Comparison of ENCODE assay signal across 8 cellular contexts in the genomic region with DNA sequence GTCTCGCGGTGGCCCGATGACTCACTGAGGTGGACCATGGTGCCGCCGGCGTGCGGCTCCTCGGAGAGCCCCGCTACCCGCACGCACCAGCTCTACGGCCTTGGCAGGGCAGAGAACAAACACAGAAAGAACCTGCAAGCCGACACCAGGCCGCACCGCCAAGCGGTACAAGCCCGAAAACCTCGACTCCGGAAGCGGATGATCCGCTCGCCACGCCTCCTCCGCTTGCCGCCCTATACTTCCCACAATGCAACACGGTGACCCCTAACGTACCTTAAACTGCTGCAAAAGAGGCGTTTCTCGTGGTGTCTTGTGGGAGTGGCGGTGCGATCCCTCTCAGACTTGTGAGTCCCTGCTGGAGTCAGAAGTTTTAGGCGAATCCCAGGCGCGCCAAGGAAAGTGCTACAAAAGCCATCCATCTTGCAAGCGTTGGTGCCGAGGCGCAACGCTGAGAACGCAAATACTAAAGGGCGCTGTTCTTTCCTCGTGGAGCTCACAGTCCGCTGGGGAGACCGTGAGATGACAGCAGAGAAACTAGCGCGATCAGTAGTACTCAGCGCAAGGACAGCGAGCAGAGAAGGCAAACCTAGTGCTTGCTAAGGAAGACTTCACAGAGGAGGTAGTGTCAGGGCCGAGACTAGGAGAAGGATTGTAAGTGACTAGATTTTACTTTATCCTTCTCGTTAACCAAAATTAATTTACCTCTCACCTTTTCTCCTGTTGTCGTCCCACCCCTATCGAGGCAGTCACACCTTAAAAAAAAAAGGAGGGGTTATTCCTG. TPM values are rescaled to one million over a fixed set of nuclear protein-coding genes. Genes with fewer than 3 reads are reported as not detected.
DNase-seq lines count a peak whose midpoint lies in the region; ATAC-seq and TF ChIP-seq lines count a peak whose summit lies in the region.

A gene (minus strand): TSS at position 200 of the 781 bp plus-strand sequence. CDS start 162 bp downstream, at position 38.

- H3K27me3 ChIP-seq in RWPE2 (ENCODE audit: insufficient read depth, poor library complexity, severe bottlenecking), result no peaks in the 10 kb centered on the region

- H3K4me1 Mint-ChIP-seq in activated T-helper 2 cell treated with anti-CD3 and anti-CD28 coated beads, Interferon-gamma antibody, Interleukin-2, Interleukin-4, amounts not matched to agents 10 μg/mL and 5 μg/mL and 100 μg/mL, durations not matched to agents 14 hours and 24 hours and 36 hours (ENCODE audit: low read depth), result peaks cover 29% of the 10 kb centered on the region
- peaks cover 27 to 36% of the 10 kb centered on the region in 2 donors for H3K4me1 Mint-ChIP-seq in natural killer cell

- no peaks in the 10 kb centered on the region for H3K9me3 ChIP-seq in RWPE2 (ENCODE audit: severe bottlenecking)

- H3K27me3 Mint-ChIP-seq in activated T-helper 2 cell treated with anti-CD3 and anti-CD28 coated beads, Interferon-gamma antibody, Interleukin-2, Interleukin-4, amounts not matched to agents 10 μg/mL and 5 μg/mL and 100 μg/mL, durations not matched to agents 14 hours and 24 hours and 36 hours (ENCODE audit: low read depth), result no peaks in the 10 kb centered on the region
- H3K27me3 Mint-ChIP-seq in natural killer cell (ENCODE audit: low read depth in 2 of 2), result no peaks in the 10 kb centered on the region

- ATAC-seq in RWPE2 (ENCODE audit: low read depth), result peak; percentile 84
- ATAC-seq in natural killer cell, result peak; percentile 89 to 98 (median 93)

- no peak for TF ChIP-seq CTCF in RWPE2 (IDR thresholded peaks at IDR 0.05; ENCODE audit: poor library complexity, severe bottlenecking)
- no peak for TF ChIP-seq CTCF in natural killer cell (IDR thresholded peaks at IDR 0.05)

- no peaks in the 10 kb centered on the region for H3K9me3 Mint-ChIP-seq in activated T-helper 2 cell treated with anti-CD3 and anti-CD28 coated beads, Interferon-gamma antibody, Interleukin-2, Interleukin-4, amounts not matched to agents 10 μg/mL and 5 μg/mL and 100 μg/mL, durations not matched to agents 14 hours and 24 hours and 36 hours
- H3K9me3 Mint-ChIP-seq in natural killer cell, result no peaks in the 10 kb centered on the region

- peaks cover 10% of the 10 kb centered on the region for H3K4me1 ChIP-seq in RWPE2 (ENCODE audit: insufficient read depth, poor library complexity, severe bottlenecking)

- DNase-seq in Daoy (ENCODE audit: low read depth) (peak; percentile 96), GOT3 (lab: John Stamatoyannopoulos, UW) (peak; percentile 74), LoVo (ENCODE audit: low spot score) (peak; percentile 96), RWPE2 (ENCODE audit: low spot score) (peak; percentile 93), fibroblast of peridontal ligament (ENCODE audit: extremely low read depth) (peak; percentile 96), natural killer cell (peak; percentile 90)
- peak; percentile 92 for DNase-seq in activated T-helper 2 cell treated with anti-CD3 and anti-CD28 coated beads, Interferon-gamma antibody, Interleukin-2, Interleukin-4, amounts not matched to agents 10 μg/mL and 5 μg/mL and 100 μg/mL, durations not matched to agents 14 hours and 24 hours and 36 hours (ENCODE audit: low spot score)
- DNase-seq in stimulated activated naive CD4-positive, alpha-beta T cell treated with Interleukin-2 at 50 U/mL for 16 hours (lab: John Stamatoyannopoulos, UW), result peak; percentile 91

- intact Hi-C loops in activated T-helper 2 cell treated with anti-CD3 and anti-CD28 coated beads, Interferon-gamma antibody, Interleukin-2, Interleukin-4, amounts not matched to agents 10 μg/mL and 5 μg/mL and 100 μg/mL, durations not matched to agents 14 hours and 24 hours and 36 hours (cut with micrococcal nuclease), result loop anchor here (2.0 to 5.0 kb wide), 3 partner anchors 84 to 242 kb away; a partner anchor contains a TSS
- intact Hi-C loops in natural killer cell (cut with micrococcal nuclease), result loop anchor here (2.0 kb wide), 1 partner anchor 156 kb away; a partner anchor contains a TSS

- peaks cover 43% of the 10 kb centered on the region for H3K36me3 Mint-ChIP-seq in activated T-helper 2 cell treated with anti-CD3 and anti-CD28 coated beads, Interferon-gamma antibody, Interleukin-2, Interleukin-4, amounts not matched to agents 10 μg/mL and 5 μg/mL and 100 μg/mL, durations not matched to agents 14 hours and 24 hours and 36 hours (ENCODE audit: low read depth)
- no peaks in the 10 kb centered on the region for H3K36me3 Mint-ChIP-seq in natural killer cell

- H3K4me3 ChIP-seq in RWPE2 (ENCODE audit: severe bottlenecking), result peak within 1 kb of the TSS; percentile 84

- H3K27ac ChIP-seq in RWPE2 (ENCODE audit: poor library complexity, severe bottlenecking), result peak within 1 kb of the TSS; percentile 77

- H3K4me3 Mint-ChIP-seq in activated T-helper 2 cell treated with anti-CD3 and anti-CD28 coated beads, Interferon-gamma antibody, Interleukin-2, Interleukin-4, amounts not matched to agents 10 μg/mL and 5 μg/mL and 100 μg/mL, durations not matched to agents 14 hours and 24 hours and 36 hours (ENCODE audit: low read depth), result peak within 1 kb of the TSS; percentile 98
- peak within 1 kb of the TSS; percentile 97 for H3K4me3 Mint-ChIP-seq in natural killer cell

- peak within 1 kb of the TSS; percentile 91 for H3K27ac Mint-ChIP-seq in activated T-helper 2 cell treated with anti-CD3 and anti-CD28 coated beads, Interferon-gamma antibody, Interleukin-2, Interleukin-4, amounts not matched to agents 10 μg/mL and 5 μg/mL and 100 μg/mL, durations not matched to agents 14 hours and 24 hours and 36 hours
- H3K27ac Mint-ChIP-seq in natural killer cell, result peak within 1 kb of the TSS; percentile 95 to 97

- H3K36me3 ChIP-seq in RWPE2 (ENCODE audit: low read depth), result peaks cover 48% of the 10 kb centered on the region

RNA-seq across cellular contexts. Expression of the gene that starts here (rescaled TPM):
- total RNA-seq in Daoy (2014; rRNA removed; shearing (Covaris generic)), result 71.9 and 77.4 TPM in 2 replicates
- 145 and 152 TPM in 2 replicates for total RNA-seq in activated T-helper 2 cell treated with anti-CD3 and anti-CD28 coated beads, Interferon-gamma antibody, Interleukin-2, Interleukin-4, amounts not matched to agents 10 μg/mL and 5 μg/mL and 100 μg/mL, durations not matched to agents 14 hours and 24 hours and 36 hours
- 10 to 100 TPM; 28.2 to 39.4 (median 31.4) TPM for total RNA-seq in natural killer cell

Comparison
In these comparisons a context has a peak if more than half of its experiments do, and no peak if none do; other contexts are left out.
1. Peak in every context shown above with its lines: DNase-seq, ATAC-seq, H3K4me3 ChIP-seq and H3K27ac ChIP-seq.